ENCODE assay signal across 20 cellular contexts in the genomic region with DNA sequence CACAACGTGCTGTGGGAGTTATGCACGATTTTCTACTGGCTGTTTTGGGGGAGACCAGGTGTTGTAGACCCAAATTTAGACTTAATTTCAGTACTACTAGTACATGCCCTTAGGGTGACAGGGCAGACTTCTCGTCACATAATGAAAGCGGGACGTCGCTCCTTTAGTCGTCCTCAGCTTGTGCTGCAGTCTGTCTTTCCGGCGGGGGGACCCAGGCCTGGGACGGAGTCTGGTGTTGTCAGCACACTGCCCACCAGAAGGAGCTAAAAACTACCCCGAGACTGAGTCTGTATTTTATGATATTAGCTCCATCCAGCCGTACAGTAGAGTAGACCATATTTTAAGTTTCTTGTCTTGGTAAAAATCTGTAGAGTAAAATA. TPM values are rescaled to one million over a fixed set of nuclear protein-coding genes. Genes with fewer than 3 reads are reported as not detected.
A peak's percentile ranks its signal among the peaks of the same experiment; 100 is the strongest.
DNase-seq lines count a peak whose midpoint lies in the region; ATAC-seq and TF ChIP-seq lines count a peak whose summit lies in the region.
"Had no signal": no experiment of that assay in that cellular context is flagged by ENCODE, and none has a peak within 500 bp of the region (broad histone marks: within the 10 kb centered on the region; RNA-seq: fewer than 3 reads in every experiment).

No MANE protein-coding gene starts in this region.

- H3K27me3 ChIP-seq in H7 (ENCODE audit: control insufficient read depth, insufficient read depth, low read length), result no peaks in the 10 kb centered on the region
- H3K27me3 ChIP-seq in stomach, result no peaks in the 10 kb centered on the region
- H3K27me3 ChIP-seq: BE2C, dorsolateral prefrontal cortex, ovary had no signal

- no peak for TF ChIP-seq EP300 in stomach (IDR thresholded peaks at IDR 0.05)

- TF ChIP-seq CTCF in brain (conservative IDR thresholded peaks at IDR 0.05), result no peak
- TF ChIP-seq CTCF in neural crest cell (conservative IDR thresholded peaks at IDR 0.05), result no peak
- no peak for TF ChIP-seq CTCF in stomach (IDR thresholded peaks at IDR 0.05)

- no peak overlapping the region for H3K27ac ChIP-seq in stomach
- H3K27ac ChIP-seq: 22Rv1, ovary had no signal

- H3K36me3 Mint-ChIP-seq in brain (peaks cover 46% of the 10 kb centered on the region), neural crest cell (ENCODE audit: low read depth) (peaks cover 6% of the 10 kb centered on the region)

- WGBS in stomach, 5 donors, result 92 to 95% (median 94%) methylated on average over 12 of the region's 12 CpGs

- H3K27ac Mint-ChIP-seq in brain, result peak overlapping the region in 3 of 5 experiments; percentile 24 to 67 (median 38)
- H3K27ac Mint-ChIP-seq in neural crest cell (ENCODE audit: unreplicated experiment), result peak overlapping the region; percentile 10
- H3K27ac Mint-ChIP-seq: activated naive CD8-positive, alpha-beta T cell had no signal

- H3K4me3 ChIP-seq in H7 (ENCODE audit: insufficient read depth, low read depth, low read length), result no peak overlapping the region
- no peak overlapping the region for H3K4me3 ChIP-seq in stomach
- H3K4me3 ChIP-seq: dorsolateral prefrontal cortex, HAP-1, mucosa of descending colon, ovary had no signal

- H3K4me1 Mint-ChIP-seq in brain (peaks cover 6% of the 10 kb centered on the region), neural crest cell (peaks cover 5% of the 10 kb centered on the region)

- TF ChIP-seq POLR2A in stomach (IDR thresholded peaks at IDR 0.05), result no peak

- intact Hi-C loops in stomach (cut with DNase I; ENCODE audit: low total_unique reads), result no loop called here

- peaks cover 37 to 73% (median 54%) of the 10 kb centered on the region in 4 donors for H3K4me1 ChIP-seq in stomach
- H3K4me1 ChIP-seq: BE2C had no signal

- no peaks in the 10 kb centered on the region for H3K9me3 ChIP-seq in stomach
- H3K9me3 ChIP-seq: BE2C, HAP-1, mucosa of descending colon, ovary had no signal

- H3K27me3 Mint-ChIP-seq in brain (no peaks in the 10 kb centered on the region), neural crest cell (ENCODE audit: low read depth) (no peaks in the 10 kb centered on the region)
- H3K27me3 Mint-ChIP-seq: activated naive CD8-positive, alpha-beta T cell had no signal

- no peaks in the 10 kb centered on the region for H3K9me3 Mint-ChIP-seq in brain
- H3K9me3 Mint-ChIP-seq in neural crest cell, result no peaks in the 10 kb centered on the region

- H3K4me3 Mint-ChIP-seq in brain (no peak overlapping the region), neural crest cell (peak overlapping the region; percentile 29)
- H3K4me3 Mint-ChIP-seq: activated naive CD8-positive, alpha-beta T cell had no signal

- peak; percentile 17 for DNase-seq in activated CD4-positive, CD25-positive, alpha-beta regulatory T cell treated with anti-CD3 and anti-CD28 coated beads, Interleukin-2, amount 50 U/mL, for 72 hours
- DNase-seq in H7, result peak; percentile 30
- DNase-seq in neural crest cell (ENCODE audit: low read depth, low spot score), result no peak
- DNase-seq in NCI-H1436 (lab: John Stamatoyannopoulos, UW), result no peak
- no peak for DNase-seq in stomach
- DNase-seq: BE2C, Calu3, IMR-90, NCI-H2029, NCI-H446, substantia nigra had no signal

- ATAC-seq in activated CD4-positive, CD25-positive, alpha-beta regulatory T cell treated with anti-CD3 and anti-CD28 coated beads, Interleukin-2, amount 50 U/mL, for 24 hours, result no peak
- ATAC-seq in GM21447 (IDR thresholded peaks at IDR 0.05; ENCODE audit: unreplicated experiment), result no peak
- ATAC-seq: mucosa of descending colon had no signal

- H3K36me3 ChIP-seq in H7 (replicated peaks; ENCODE audit: control insufficient read depth, insufficient read depth, low read length), result peaks cover 16% of the 10 kb centered on the region
- H3K36me3 ChIP-seq in stomach, result peaks cover 71 to 98% (median 94%) of the 10 kb centered on the region in 4 donors
- H3K36me3 ChIP-seq: ovary had no signal

RNA-seq across cellular contexts. Expression of a gene that starts 35.5 kb away (rescaled TPM):
- 17.3 and 19.2 TPM in 2 replicates for total RNA-seq in H7 (2014; rRNA removed; shearing (Covaris generic))
- 14.7 TPM for polyA plus RNA-seq in brain (ENCODE audit: insufficient read depth, low read depth, low replicate concordance)
- 46.6 and 49.2 TPM in 2 replicates for total RNA-seq in neural crest cell
- total RNA-seq in stomach, result 10 to 100 TPM; 11.7 to 68.7 (median 18.7) TPM
- polyA plus RNA-seq in stomach, result 10 to 100 TPM; 12.7 to 18.6 (median 17.6) TPM

RNA-seq across cellular contexts. Expression of a gene that starts 35.7 kb away (rescaled TPM):
- 0.48 and 1.9 TPM in 2 replicates for total RNA-seq in H7 (2014; rRNA removed; shearing (Covaris generic))
- 8.4 TPM for polyA plus RNA-seq in brain (ENCODE audit: insufficient read depth, low read depth, low replicate concordance)
- total RNA-seq in neural crest cell, result 8.9 and 11.6 TPM in 2 replicates
- 10 to 100 TPM in 1 of 5 donors, 1 to 10 TPM in 3, under 1 TPM in 1; 0.58 to 11.9 (median 4.6) TPM for total RNA-seq in stomach
- polyA plus RNA-seq in stomach, result 1 to 10 TPM; 2.8 to 6.6 (median 5.5) TPM

Comparison
In these comparisons a context has a peak if more than half of its experiments do, and no peak if none do; other contexts are left out.
1. DNase-seq: peak in activated CD4-positive, CD25-positive, alpha-beta regulatory T cell treated with anti-CD3 and anti-CD28 coated beads, Interleukin-2, amount 50 U/mL, for 72 hours (single experiment) and H7 (single experiment); none in neural crest cell (single experiment), NCI-H1436 (single experiment) and stomach (single experiment).